31 cellular contexts compared by ENCODE assay signal in genomic region chr2:910698-911097, GRCh38. TPM values are rescaled to one million over a fixed set of nuclear protein-coding genes. Genes with fewer than 3 reads are reported as not detected.
"Had no signal": no experiment of that assay in that cellular context is flagged by ENCODE, and none has a peak within 500 bp of the region (broad histone marks: within the 10 kb centered on the region; RNA-seq: fewer than 3 reads in every experiment).

No MANE protein-coding gene starts in this region.

- H3K4me3 Mint-ChIP-seq: activated CD4-positive, alpha-beta memory T cell treated with anti-CD3 and anti-CD28 coated beads for 36 hours; activated CD4-positive, alpha-beta T cell treated with anti-CD3 and anti-CD28 coated beads for 36 hours; activated T-cell treated with anti-CD3 and anti-CD28 coated beads, Interleukin-2, amount 50 U/mL, for 4 hours; activated T-helper 17 cell treated with anti-CD3 and anti-CD28 coated beads, Interleukin-2, amount 50 U/mL, for 72 hours; central memory CD8-positive, alpha-beta T cell; dendritic cell treated with granulocyte-macrophage colony-stimulating factor and Interleukin-4, amounts not matched to agents 40 ng/mL and 50 ng/mL, for 4 days; immature natural killer cell; nephron; T-helper 2 cell treated with Interferon-gamma antibody and Interleukin-4, amounts not matched to agents 5 μg/mL and 100 μg/mL, for 36 hours had no signal

- H3K27me3 Mint-ChIP-seq: activated CD4-positive, alpha-beta memory T cell treated with anti-CD3 and anti-CD28 coated beads for 36 hours; activated T-helper 17 cell treated with anti-CD3 and anti-CD28 coated beads, Interleukin-2, amount 50 U/mL, for 72 hours; dendritic cell treated with granulocyte-macrophage colony-stimulating factor and Interleukin-4, amounts not matched to agents 40 ng/mL and 50 ng/mL, for 4 days had no signal

- H3K27ac ChIP-seq: esophagus muscularis mucosa, foreskin keratinocyte, heart left ventricle, left lung, lower lobe of right lung, ovary, skin epidermis, stomach, thyroid gland, upper lobe of left lung had no signal

- H3K36me3 Mint-ChIP-seq: activated CD4-positive, alpha-beta memory T cell treated with anti-CD3 and anti-CD28 coated beads for 36 hours; immature natural killer cell had no signal

- H3K4me3 ChIP-seq: esophagus muscularis mucosa, heart left ventricle, left lung, lower lobe of right lung, ovary, skin epidermis, stomach, thyroid gland, upper lobe of left lung had no signal

- H3K4me1 ChIP-seq: esophagus muscularis mucosa, foreskin keratinocyte, heart left ventricle, left lung, lower lobe of right lung, stomach, thyroid gland, upper lobe of left lung had no signal

- H3K9me3 ChIP-seq: esophagus muscularis mucosa, heart left ventricle, lower lobe of right lung, ovary, stomach, thyroid gland, upper lobe of left lung had no signal

- H3K36me3 ChIP-seq: esophagus muscularis mucosa, heart left ventricle, left lung, lower lobe of right lung, ovary, stomach, thyroid gland, upper lobe of left lung had no signal

- DNase-seq: activated CD4-positive, alpha-beta memory T cell treated with anti-CD3 and anti-CD28 coated beads for 36 hours; activated CD4-positive, alpha-beta T cell treated with anti-CD3 and anti-CD28 coated beads for 36 hours; activated CD4-positive, CD25-positive, alpha-beta regulatory T cell; activated CD8-positive, alpha-beta memory T cell treated with anti-CD3 and anti-CD28 coated beads, Interleukin-2, amount 50 U/mL, for 48 hours; activated gamma-delta T cell treated with Interleukin-2 at 50 U/mL for 16 hours; activated naive CD4-positive, alpha-beta T cell treated with anti-CD3 and anti-CD28 coated beads, Interleukin-2, amount 50 U/mL, for 16 hours; activated T-cell treated with anti-CD3 and anti-CD28 coated beads, Interleukin-2, amount 50 U/mL, for 4 hours; anterior cingulate cortex; foreskin keratinocyte; heart left ventricle; hypothalamus; immature natural killer cell; left lung; lower lobe of right lung; mesendoderm; ovary; stimulated activated CD4-positive, alpha-beta T cell treated with anti-CD3 and anti-CD28 coated beads, Interleukin-12 subunit alpha, Interleukin-12 subunit beta, amount 100 ng/mL, for 4 hours; stimulated activated CD4-positive, alpha-beta T cell treated with anti-CD3 and anti-CD28 coated beads, Interleukin-4, amount 100 ng/mL, for 1 hour; stomach; T-helper 1 cell; thyroid gland; upper lobe of left lung had no signal

- H3K9me3 Mint-ChIP-seq: activated CD4-positive, alpha-beta memory T cell treated with anti-CD3 and anti-CD28 coated beads for 36 hours; activated T-cell treated with anti-CD3 and anti-CD28 coated beads, Interleukin-2, amount 50 U/mL, for 4 hours; activated T-helper 17 cell treated with anti-CD3 and anti-CD28 coated beads, Interleukin-2, amount 50 U/mL, for 72 hours; central memory CD8-positive, alpha-beta T cell; nephron had no signal

- H3K27ac Mint-ChIP-seq: activated CD4-positive, alpha-beta memory T cell treated with anti-CD3 and anti-CD28 coated beads for 36 hours; activated CD4-positive, alpha-beta T cell treated with anti-CD3 and anti-CD28 coated beads for 36 hours; activated T-helper 17 cell treated with anti-CD3 and anti-CD28 coated beads, Interleukin-2, amount 50 U/mL, for 72 hours; dendritic cell treated with granulocyte-macrophage colony-stimulating factor and Interleukin-4, amounts not matched to agents 40 ng/mL and 50 ng/mL, for 4 days; nephron; progenitor cell of endocrine pancreas; T-helper 2 cell treated with Interferon-gamma antibody and Interleukin-4, amounts not matched to agents 5 μg/mL and 100 μg/mL, for 36 hours had no signal

- H3K4me1 Mint-ChIP-seq: activated CD4-positive, alpha-beta T cell treated with anti-CD3 and anti-CD28 coated beads for 36 hours; activated T-helper 17 cell treated with anti-CD3 and anti-CD28 coated beads, Interleukin-2, amount 50 U/mL, for 72 hours; central memory CD8-positive, alpha-beta T cell had no signal

- H3K27me3 ChIP-seq: foreskin keratinocyte, ovary, thyroid gland, upper lobe of left lung had no signal

RNA-seq across cellular contexts. Expression of gene SNTG2, which starts 40.0 kb away (rescaled TPM):
- total RNA-seq: bronchial epithelial cell, foreskin keratinocyte had no signal
